1 cellular context compared by ENCODE assay signal in the genomic region with DNA sequence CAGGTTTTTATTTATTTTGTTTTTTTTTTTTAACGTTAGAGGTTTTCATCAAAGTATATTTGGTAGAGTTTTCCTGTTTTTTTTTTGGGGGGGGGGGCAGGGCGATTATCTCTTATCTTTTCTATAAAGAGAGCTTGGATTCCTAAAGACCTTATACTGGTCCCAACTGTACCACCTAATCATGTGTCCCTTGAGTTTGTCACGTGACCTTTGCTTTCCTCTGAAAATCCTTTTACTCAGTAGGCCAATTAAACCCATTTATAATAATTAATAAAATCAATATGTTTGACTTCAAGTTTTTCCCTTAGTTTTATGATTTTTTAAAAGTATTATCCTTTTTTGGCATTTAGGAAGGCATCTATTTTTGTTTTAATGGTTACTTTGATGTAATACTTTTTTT.
TF ChIP-seq lines count a peak whose summit lies in the region.

No MANE protein-coding gene starts in this region.

TF ChIP-seq in A549, 52 proteins besides CTCF, POLR2A, EP300 and RAD21 (continued from another document):
- TF ChIP-seq, protein P1, sequence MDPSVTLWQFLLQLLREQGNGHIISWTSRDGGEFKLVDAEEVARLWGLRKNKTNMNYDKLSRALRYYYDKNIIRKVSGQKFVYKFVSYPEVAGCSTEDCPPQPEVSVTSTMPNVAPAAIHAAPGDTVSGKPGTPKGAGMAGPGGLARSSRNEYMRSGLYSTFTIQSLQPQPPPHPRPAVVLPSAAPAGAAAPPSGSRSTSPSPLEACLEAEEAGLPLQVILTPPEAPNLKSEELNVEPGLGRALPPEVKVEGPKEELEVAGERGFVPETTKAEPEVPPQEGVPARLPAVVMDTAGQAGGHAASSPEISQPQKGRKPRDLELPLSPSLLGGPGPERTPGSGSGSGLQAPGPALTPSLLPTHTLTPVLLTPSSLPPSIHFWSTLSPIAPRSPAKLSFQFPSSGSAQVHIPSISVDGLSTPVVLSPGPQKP (IDR thresholded peaks at IDR 0.05; ENCODE audit: low read depth, low read length) = no peak
- TF ChIP-seq ZSCAN20 (CRISPR knock-in tag; IDR thresholded peaks at IDR 0.05) (no peak), CBX8 (IDR thresholded peaks at IDR 0.05) (no peak), FOSB (CRISPR knock-in tag; IDR thresholded peaks at IDR 0.05) (peak; percentile 32; the same call in 1 of the 2 replicates), FOXS1 (CRISPR knock-in tag; IDR thresholded peaks at IDR 0.05) (no peak), CHD2 (IDR thresholded peaks at IDR 0.05; ENCODE audit: low read length, partially characterized antibody) (no peak), ESRRA (IDR thresholded peaks at IDR 0.05; ENCODE audit: borderline replicate concordance, low read length) (no peak), JUN (IDR thresholded peaks at IDR 0.05) (no peak), CHD4 (IDR thresholded peaks at IDR 0.05; ENCODE audit: borderline replicate concordance) (no peak), RARB (CRISPR knock-in tag; IDR thresholded peaks at IDR 0.05) (no peak), CBX2 (IDR thresholded peaks at IDR 0.05; ENCODE audit: borderline replicate concordance, low read depth) (no peak), HOXA7 (CRISPR knock-in tag; IDR thresholded peaks at IDR 0.05) (0 out of 2 replicates have a peak, but pooled peaks have one; percentile 1)
- TF ChIP-seq, protein P2, sequence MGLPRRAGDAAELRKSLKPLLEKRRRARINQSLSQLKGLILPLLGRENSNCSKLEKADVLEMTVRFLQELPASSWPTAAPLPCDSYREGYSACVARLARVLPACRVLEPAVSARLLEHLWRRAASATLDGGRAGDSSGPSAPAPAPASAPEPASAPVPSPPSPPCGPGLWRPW (IDR thresholded peaks at IDR 0.05) = no peak
- TF ChIP-seq, protein P3, sequence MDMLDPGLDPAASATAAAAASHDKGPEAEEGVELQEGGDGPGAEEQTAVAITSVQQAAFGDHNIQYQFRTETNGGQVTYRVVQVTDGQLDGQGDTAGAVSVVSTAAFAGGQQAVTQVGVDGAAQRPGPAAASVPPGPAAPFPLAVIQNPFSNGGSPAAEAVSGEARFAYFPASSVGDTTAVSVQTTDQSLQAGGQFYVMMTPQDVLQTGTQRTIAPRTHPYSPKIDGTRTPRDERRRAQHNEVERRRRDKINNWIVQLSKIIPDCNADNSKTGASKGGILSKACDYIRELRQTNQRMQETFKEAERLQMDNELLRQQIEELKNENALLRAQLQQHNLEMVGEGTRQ (IDR thresholded peaks at IDR 0.05) = peak; percentile 86
- TF ChIP-seq, protein P4, sequence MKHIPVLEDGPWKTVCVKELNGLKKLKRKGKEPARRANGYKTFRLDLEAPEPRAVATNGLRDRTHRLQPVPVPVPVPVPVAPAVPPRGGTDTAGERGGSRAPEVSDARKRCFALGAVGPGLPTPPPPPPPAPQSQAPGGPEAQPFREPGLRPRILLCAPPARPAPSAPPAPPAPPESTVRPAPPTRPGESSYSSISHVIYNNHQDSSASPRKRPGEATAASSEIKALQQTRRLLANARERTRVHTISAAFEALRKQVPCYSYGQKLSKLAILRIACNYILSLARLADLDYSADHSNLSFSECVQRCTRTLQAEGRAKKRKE (CRISPR knock-in tag; IDR thresholded peaks at IDR 0.05; ENCODE audit: low read depth) = no peak
- TF ChIP-seq, protein P5, sequence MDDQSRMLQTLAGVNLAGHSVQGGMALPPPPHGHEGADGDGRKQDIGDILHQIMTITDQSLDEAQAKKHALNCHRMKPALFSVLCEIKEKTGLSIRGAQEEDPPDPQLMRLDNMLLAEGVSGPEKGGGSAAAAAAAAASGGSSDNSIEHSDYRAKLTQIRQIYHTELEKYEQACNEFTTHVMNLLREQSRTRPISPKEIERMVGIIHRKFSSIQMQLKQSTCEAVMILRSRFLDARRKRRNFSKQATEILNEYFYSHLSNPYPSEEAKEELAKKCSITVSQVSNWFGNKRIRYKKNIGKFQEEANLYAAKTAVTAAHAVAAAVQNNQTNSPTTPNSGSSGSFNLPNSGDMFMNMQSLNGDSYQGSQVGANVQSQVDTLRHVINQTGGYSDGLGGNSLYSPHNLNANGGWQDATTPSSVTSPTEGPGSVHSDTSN (IDR thresholded peaks at IDR 0.05) = no peak
